19 cellular contexts compared by ENCODE assay signal in the genomic region with DNA sequence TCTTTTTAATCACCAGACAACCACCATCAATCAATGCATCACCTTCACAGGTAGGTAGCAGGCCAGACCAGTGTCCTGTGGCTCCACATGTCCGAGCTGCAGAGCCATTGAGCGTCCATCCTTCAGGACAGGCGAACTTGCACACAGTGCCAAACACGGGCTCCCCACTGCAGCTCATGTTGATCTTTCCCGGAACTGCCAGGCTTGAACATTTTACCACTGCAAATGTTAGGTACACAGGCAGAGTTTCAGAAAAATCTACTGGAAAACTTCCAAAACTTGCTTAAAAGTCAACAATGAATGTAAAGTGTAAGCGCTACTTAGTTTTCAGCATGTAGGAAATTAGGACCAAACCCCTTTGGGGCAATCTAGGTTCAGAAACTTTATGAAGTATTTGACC. TPM values are rescaled to one million over a fixed set of nuclear protein-coding genes. Genes with fewer than 3 reads are reported as not detected.
DNase-seq lines count a peak whose midpoint lies in the region; ATAC-seq, FAIRE-seq and TF ChIP-seq lines count a peak whose summit lies in the region.
"Had no signal": no experiment of that assay in that cellular context is flagged by ENCODE, and none has a peak within 500 bp of the region (broad histone marks: within the 10 kb centered on the region; RNA-seq: fewer than 3 reads in every experiment).

No MANE protein-coding gene starts in this region.

- H3K79me1 ChIP-seq in neuronal stem cell (ENCODE audit: low read depth, low read length): no peaks in the 10 kb centered on the region

- no peak overlapping the region for H2BK15ac ChIP-seq in neuronal stem cell (ENCODE audit: low read length)

- POLR2A ChIA-PET in HepG2 (lab: Yijun Ruan, JAX): no interaction called here

- no peak for TF ChIP-seq POLR2A in HepG2 (IDR thresholded peaks at IDR 0.05; ENCODE audit: insufficient read depth in 1 of 2, low read depth in 2 of 2, low read length in 2 of 2)

- no peaks in the 10 kb centered on the region for H3K36me3 Mint-ChIP-seq in stimulated activated effector memory CD8-positive, alpha-beta T cell treated with anti-CD3 and anti-CD28 coated beads, Interleukin-12 subunit alpha, Interleukin-12 subunit beta, amount 100 ng/mL, for 72 hours

- H3K4ac ChIP-seq in neuronal stem cell (ENCODE audit: low read length): no peak overlapping the region

- in situ Hi-C loops in HepG2 (cut with HindIII; ENCODE audit: extremely low pct_ligation_motif_present, low pct_unique_long_range_greater_than_20kb): no loop called here

- no peak overlapping the region for H3K4me3 Mint-ChIP-seq in stimulated activated effector memory CD8-positive, alpha-beta T cell treated with anti-CD3 and anti-CD28 coated beads, Interleukin-12 subunit alpha, Interleukin-12 subunit beta, amount 100 ng/mL, for 72 hours
- H3K4me3 Mint-ChIP-seq: CD4-positive, alpha-beta T cell; H9 had no signal

- no peak overlapping the region for H4K8ac ChIP-seq in neuronal stem cell (ENCODE audit: low read depth, low read length)

- no peak overlapping the region for H2BK12ac ChIP-seq in neuronal stem cell (ENCODE audit: low read length)

- H3K4me1 ChIP-seq in colonic mucosa: no peaks in the 10 kb centered on the region
- peaks cover 25% of the 10 kb centered on the region for H3K4me1 ChIP-seq in HepG2 (ENCODE audit: insufficient read depth, low read length)
- H3K4me1 ChIP-seq in mucosa of descending colon (ENCODE audit: low read depth): peaks cover 9% of the 10 kb centered on the region
- no peaks in the 10 kb centered on the region for H3K4me1 ChIP-seq in neuronal stem cell (ENCODE audit: control insufficient read depth in 2 of 2, insufficient read depth in 1 of 2, low read depth in 1 of 2, low read length in 2 of 2)
- H3K4me1 ChIP-seq: BLaER1 treated with 17β-estradiol and CSF1 and Interleukin-3, amounts not matched to agents 10 nM and 100 nM had no signal

- TF ChIP-seq RAD21 in HepG2 (CRISPR knock-in tag; IDR thresholded peaks at IDR 0.05): no peak

- H4K91ac ChIP-seq in neuronal stem cell (ENCODE audit: low read depth, low read length, poor library complexity): no peak overlapping the region

- H3K9me3 ChIP-seq in colonic mucosa: no peaks in the 10 kb centered on the region
- H3K9me3 ChIP-seq in HepG2 (ENCODE audit: low read length): no peaks in the 10 kb centered on the region
- H3K9me3 ChIP-seq in mucosa of descending colon: no peaks in the 10 kb centered on the region
- H3K9me3 ChIP-seq in neuronal stem cell (replicated peaks in 1 of 2; ENCODE audit: control insufficient read depth in 2 of 2, insufficient read depth in 1 of 2, low read depth in 1 of 2, low read length in 2 of 2): no peaks in the 10 kb centered on the region
- H3K9me3 ChIP-seq: BLaER1 treated with 17β-estradiol and CSF1 and Interleukin-3, amounts not matched to agents 10 nM and 100 nM had no signal

- no peak overlapping the region for H2AK5ac ChIP-seq in neuronal stem cell (ENCODE audit: low read depth, low read length)

- no peak overlapping the region for H2BK5ac ChIP-seq in neuronal stem cell (ENCODE audit: low read length)

- H3K27me3 ChIP-seq in colonic mucosa (no peaks in the 10 kb centered on the region), HepG2 (ENCODE audit: control insufficient read depth in 1 of 2, insufficient read depth in 2 of 2, low read length in 2 of 2) (no peaks in the 10 kb centered on the region), neuronal stem cell (ENCODE audit: control insufficient read depth in 3 of 3, insufficient read depth in 3 of 3, low read depth in 1 of 3, low read length in 3 of 3) (peaks cover 0 to 4% (median 0%) of the 10 kb centered on the region in 3 experiments)
- H3K27me3 ChIP-seq: BLaER1 treated with 17β-estradiol and CSF1 and Interleukin-3, amounts not matched to agents 10 nM and 100 nM had no signal

- no peak for FAIRE-seq in HepG2 (lab: Jason Lieb, UNC)
- FAIRE-seq: GM12878, GM18507 had no signal

- TF ChIP-seq EP300 in HepG2 (IDR thresholded peaks at IDR 0.05; ENCODE audit: low read depth in 2 of 2, low read length in 2 of 2) (no peak), HepG2 (CRISPR knock-in tag; IDR thresholded peaks at IDR 0.05; ENCODE audit: borderline replicate concordance) (no peak)

- DNase-seq in colonic mucosa: peak; percentile 41
- peak; percentile 13 for DNase-seq in HepG2 (ENCODE audit: low spot score)
- peak; percentile 39 to 55 (median 40) for DNase-seq in mucosa of descending colon
- no peak for DNase-seq in middle frontal gyrus (ENCODE audit: extremely low spot score, low spot score)
- DNase-seq in neuronal stem cell (ENCODE audit: low spot score): no peak
- no peak for DNase-seq in stimulated activated effector memory CD8-positive, alpha-beta T cell treated with anti-CD3 and anti-CD28 coated beads, Interleukin-12 subunit alpha, Interleukin-12 subunit beta, amount 100 ng/mL, for 72 hours (ENCODE audit: low spot score in 2 of 2)
- no peak for DNase-seq in retina
- DNase-seq: 8988T; Calu3; CD4-positive, alpha-beta T cell; DMS79; GOT3; H9 had no signal

- H3K4me2 ChIP-seq in HepG2 (ENCODE audit: low read depth, low read length): peak overlapping the region; percentile 62
- H3K4me2 ChIP-seq in neuronal stem cell (ENCODE audit: insufficient read depth, low read length, poor library complexity, severe bottlenecking): no peak overlapping the region
- H3K4me2 ChIP-seq: BLaER1 treated with 17β-estradiol and CSF1 and Interleukin-3, amounts not matched to agents 10 nM and 100 nM had no signal

- H3K4me3 ChIP-seq in colonic mucosa (no peak overlapping the region), HepG2 (replicated peaks in 1 of 3; ENCODE audit: insufficient read depth in 1 of 3, low read depth in 2 of 3, low read length in 3 of 3) (no peak overlapping the region), mucosa of descending colon (no peak overlapping the region), neuronal stem cell (ENCODE audit: low read length in 2 of 2) (no peak overlapping the region)
- H3K4me3 ChIP-seq: BLaER1 treated with 17β-estradiol and CSF1 and Interleukin-3, amounts not matched to agents 10 nM and 100 nM; GM12878 had no signal

- no peak overlapping the region for H3K27ac Mint-ChIP-seq in stimulated activated effector memory CD8-positive, alpha-beta T cell treated with anti-CD3 and anti-CD28 coated beads, Interleukin-12 subunit alpha, Interleukin-12 subunit beta, amount 100 ng/mL, for 72 hours
- H3K27ac Mint-ChIP-seq: CD4-positive, alpha-beta T cell; H9 had no signal

- no peaks in the 10 kb centered on the region for H4K20me1 ChIP-seq in HepG2 (ENCODE audit: insufficient read depth, low read length)
- H4K20me1 ChIP-seq: BLaER1 treated with 17β-estradiol and CSF1 and Interleukin-3, amounts not matched to agents 10 nM and 100 nM had no signal

- H3K36me3 ChIP-seq in colonic mucosa: no peaks in the 10 kb centered on the region
- H3K36me3 ChIP-seq in HepG2 (replicated peaks in 1 of 2; ENCODE audit: control insufficient read depth in 1 of 2, insufficient read depth in 2 of 2, low read length in 2 of 2): no peaks in the 10 kb centered on the region
- H3K36me3 ChIP-seq in mucosa of descending colon (ENCODE audit: low read depth): no peaks in the 10 kb centered on the region
- no peaks in the 10 kb centered on the region for H3K36me3 ChIP-seq in neuronal stem cell (replicated peaks in 1 of 2; ENCODE audit: control insufficient read depth in 2 of 2, insufficient read depth in 2 of 2, low read length in 2 of 2)
- H3K36me3 ChIP-seq: BLaER1 treated with 17β-estradiol and CSF1 and Interleukin-3, amounts not matched to agents 10 nM and 100 nM had no signal

- TF ChIP-seq CTCF in C4-2B (conservative IDR thresholded peaks at IDR 0.05) (no peak), colonic mucosa (IDR thresholded peaks at IDR 0.05) (no peak), HepG2 (CRISPR knock-in tag; IDR thresholded peaks at IDR 0.05) (no peak), mucosa of descending colon (IDR thresholded peaks at IDR 0.05) (no peak)

- peak overlapping the region; percentile 24; the same call in 1 of the 2 replicates for H3K27ac ChIP-seq in C4-2B
- H3K27ac ChIP-seq in colonic mucosa: no peak overlapping the region
- no peak overlapping the region for H3K27ac ChIP-seq in HepG2 (ENCODE audit: extremely low read length, insufficient read depth, low read length)
- H3K27ac ChIP-seq in neuronal stem cell (replicated peaks; ENCODE audit: low read length): no peak overlapping the region
- H3K27ac ChIP-seq: BLaER1 treated with 17β-estradiol and CSF1 and Interleukin-3, amounts not matched to agents 10 nM and 100 nM had no signal

- no peaks in the 10 kb centered on the region for H3K9me3 Mint-ChIP-seq in stimulated activated effector memory CD8-positive, alpha-beta T cell treated with anti-CD3 and anti-CD28 coated beads, Interleukin-12 subunit alpha, Interleukin-12 subunit beta, amount 100 ng/mL, for 72 hours
- H3K9me3 Mint-ChIP-seq: CD4-positive, alpha-beta T cell; H9 had no signal

- H3K23ac ChIP-seq in neuronal stem cell (ENCODE audit: low read depth, low read length, poor library complexity): no peak overlapping the region

- no peaks in the 10 kb centered on the region for H3K79me2 ChIP-seq in HepG2 (ENCODE audit: insufficient read depth, low read length)

- H3K9ac ChIP-seq in colonic mucosa (ENCODE audit: low read depth in 2 of 2, low read length in 2 of 2) (peak overlapping the region in 1 of 2 donors; percentile 13), HepG2 (ENCODE audit: insufficient read depth, low read depth, low read length) (no peak overlapping the region), neuronal stem cell (ENCODE audit: low read depth, low read length, poor library complexity) (no peak overlapping the region)
- H3K9ac ChIP-seq: BLaER1 treated with 17β-estradiol and CSF1 and Interleukin-3, amounts not matched to agents 10 nM and 100 nM had no signal

- WGBS in HepG2 (ENCODE audit: low lambda C conversion rate): 4% methylated on average over 6 of the region's 6 CpGs
- WGBS in neuronal stem cell (ENCODE audit: extremely low coverage in 2 of 2, insufficient read length in 2 of 2, insufficient replicate concordance in 1 of 2), 2 donors: no CpG with 5 or more reads among the region's 6 CpGs

- CTCF ChIA-PET in HepG2 (lab: Yijun Ruan, JAX; ENCODE audit: low intra/inter-chr PET ratio, low total read pairs): no interaction called here

- H3K4me1 Mint-ChIP-seq in stimulated activated effector memory CD8-positive, alpha-beta T cell treated with anti-CD3 and anti-CD28 coated beads, Interleukin-12 subunit alpha, Interleukin-12 subunit beta, amount 100 ng/mL, for 72 hours: no peaks in the 10 kb centered on the region
- H3K4me1 Mint-ChIP-seq: H9 had no signal

- BruUV-seq in HepG2 (replicated peaks; lab: Mats Ljungman, UMichigan): no TSS peak

- H3K18ac ChIP-seq in neuronal stem cell (ENCODE audit: low read length): no peak overlapping the region

- ATAC-seq in HepG2 (peak; percentile 41; the same call in 2 of the 3 replicates), mucosa of descending colon (peak; percentile 78)
- ATAC-seq in stimulated activated effector memory CD8-positive, alpha-beta T cell treated with anti-CD3 and anti-CD28 coated beads, Interleukin-12 subunit alpha, Interleukin-12 subunit beta, amount 100 ng/mL, for 72 hours: no peak
- ATAC-seq: GM12878 had no signal

- intact Hi-C loops in colonic mucosa (cut with DNase I) (no loop called here), HepG2 (cut with micrococcal nuclease; ENCODE audit: unreplicated experiment) (no loop called here), mucosa of descending colon (cut with DNase I, micrococcal nuclease) (no loop called here)

- no peak overlapping the region for H3K14ac ChIP-seq in neuronal stem cell (ENCODE audit: low read length)

- H2BK120ac ChIP-seq in neuronal stem cell (ENCODE audit: low read depth, low read length): no peak overlapping the region

- H2AFZ ChIP-seq in HepG2 (ENCODE audit: low read length) (no peak overlapping the region), neuronal stem cell (ENCODE audit: low read length) (no peak overlapping the region)

RNA-seq across cellular contexts. Expression of gene SELE, which starts 6.6 kb away (rescaled TPM):
- total RNA-seq in colonic mucosa (1 to 10 TPM in 1 of 2 donors, under 1 TPM in 1; 0.20 to 4.0 TPM), HepG2 (2016; rRNA removed; fragmentation: Illumina TruSeq; extraction: Trizol) (0.04 TPM in 1 of 2 replicates, not detected in the other), mucosa of descending colon (under 1 TPM; 0.35 to 0.67 (median 0.63) TPM)
- not detected in 2 replicates for total RNA-seq in HepG2 (2016; cell fraction: cytosol; rRNA removed; fragmentation: Illumina TruSeq; extraction: Trizol; ENCODE audit: low read depth)
- 0.04 TPM in 1 of 2 replicates, not detected in the other for total RNA-seq in HepG2 (2016; cell fraction: insoluble cytoplasmic fraction; rRNA removed; fragmentation: Illumina TruSeq; extraction: Trizol)
- total RNA-seq in HepG2 (2016; cell fraction: membrane; rRNA removed; fragmentation: Illumina TruSeq; extraction: Trizol): not detected in 2 replicates
- total RNA-seq in HepG2 (2016; cell fraction: nucleus; rRNA removed; fragmentation: Illumina TruSeq; extraction: Trizol): not detected in 2 replicates
- polyA plus RNA-seq in HepG2 (2011; rRNA removed): 0.08 and 0.09 TPM in 2 replicates
- 0.04 and 0.05 TPM in 2 replicates for polyA plus RNA-seq in HepG2 (2011; cell fraction: cytosol; rRNA removed)
- polyA plus RNA-seq in HepG2 (2011; cell fraction: nucleus; rRNA removed): 0.05 TPM in 1 of 2 replicates, not detected in the other
- 0.05 TPM in 1 of 2 replicates, not detected in the other for polyA plus RNA-seq in HepG2 (2012)
- not detected in 2 replicates for polyA plus RNA-seq in HepG2 (2016; cell fraction: cytosol; fragmentation: Illumina TruSeq; extraction: Trizol; ENCODE audit: low read depth)
- polyA plus RNA-seq in HepG2 (2016; cell fraction: insoluble cytoplasmic fraction; fragmentation: Illumina TruSeq; extraction: Trizol; ENCODE audit: low read depth): 0.07 TPM in 1 of 2 replicates, not detected in the other
- polyA plus RNA-seq in HepG2 (2016; cell fraction: membrane; fragmentation: Illumina TruSeq; extraction: Trizol; ENCODE audit: low read depth): not detected in 2 replicates
- not detected in 2 replicates for polyA plus RNA-seq in HepG2 (2016; cell fraction: nucleus; fragmentation: Illumina TruSeq; extraction: Trizol; ENCODE audit: insufficient read depth, low read depth)
- polyA minus RNA-seq in HepG2 (2011; rRNA and poly(A)+ RNA removed; ENCODE audit: low replicate concordance): 0.12 TPM in 1 of 2 replicates, not detected in the other
- not detected in 2 replicates for polyA minus RNA-seq in HepG2 (2011; cell fraction: cytosol; rRNA and poly(A)+ RNA removed)
- polyA minus RNA-seq in HepG2 (2011; cell fraction: nucleus; rRNA and poly(A)+ RNA removed): 0.12 TPM in 1 of 2 replicates, not detected in the other
- 0.01 TPM for polyA plus RNA-seq in neuronal stem cell (2013, experiment 1 of 2)
- 0.03 TPM for polyA plus RNA-seq in neuronal stem cell (2013, experiment 2 of 2)
- total RNA-seq: Calu3; CD4-positive, alpha-beta T cell; G401; GM12878; H9; HT1080 had no signal
- polyA plus RNA-seq: GM12878 had no signal

RNA-seq across cellular contexts. Expression of gene SELL, which starts 15.9 kb away (rescaled TPM):
- total RNA-seq in colonic mucosa: 1 to 10 TPM; 1.5 to 2.2 TPM
- total RNA-seq in HepG2 (2016; rRNA removed; fragmentation: Illumina TruSeq; extraction: Trizol): 0.13 and 0.32 TPM in 2 replicates
- not detected in 2 replicates for total RNA-seq in HepG2 (2016; cell fraction: cytosol; rRNA removed; fragmentation: Illumina TruSeq; extraction: Trizol; ENCODE audit: low read depth)
- 0.13 and 0.27 TPM in 2 replicates for total RNA-seq in HepG2 (2016; cell fraction: insoluble cytoplasmic fraction; rRNA removed; fragmentation: Illumina TruSeq; extraction: Trizol)
- 0.17 TPM in 1 of 2 replicates, not detected in the other for total RNA-seq in HepG2 (2016; cell fraction: membrane; rRNA removed; fragmentation: Illumina TruSeq; extraction: Trizol)
- 0.71 TPM in 1 of 2 replicates, not detected in the other for total RNA-seq in HepG2 (2016; cell fraction: nucleus; rRNA removed; fragmentation: Illumina TruSeq; extraction: Trizol)
- 0.03 and 0.18 TPM in 2 replicates for polyA plus RNA-seq in HepG2 (2011; rRNA removed)
- polyA plus RNA-seq in HepG2 (2011; cell fraction: cytosol; rRNA removed): 0.04 and 0.11 TPM in 2 replicates
- not detected in 2 replicates for polyA plus RNA-seq in HepG2 (2011; cell fraction: nucleus; rRNA removed)
- polyA plus RNA-seq in HepG2 (2012): not detected in 2 replicates
- not detected in 2 replicates for polyA plus RNA-seq in HepG2 (2016; cell fraction: cytosol; fragmentation: Illumina TruSeq; extraction: Trizol; ENCODE audit: low read depth)
- polyA plus RNA-seq in HepG2 (2016; cell fraction: insoluble cytoplasmic fraction; fragmentation: Illumina TruSeq; extraction: Trizol; ENCODE audit: low read depth): 0.24 TPM in 1 of 2 replicates, not detected in the other
- 0.12 TPM in 1 of 2 replicates, not detected in the other for polyA plus RNA-seq in HepG2 (2016; cell fraction: membrane; fragmentation: Illumina TruSeq; extraction: Trizol; ENCODE audit: low read depth)
- not detected in 2 replicates for polyA plus RNA-seq in HepG2 (2016; cell fraction: nucleus; fragmentation: Illumina TruSeq; extraction: Trizol; ENCODE audit: insufficient read depth, low read depth)
- not detected in 2 replicates for polyA minus RNA-seq in HepG2 (2011; rRNA and poly(A)+ RNA removed; ENCODE audit: low replicate concordance)
- polyA minus RNA-seq in HepG2 (2011; cell fraction: cytosol; rRNA and poly(A)+ RNA removed): not detected in 2 replicates
- not detected in 2 replicates for polyA minus RNA-seq in HepG2 (2011; cell fraction: nucleus; rRNA and poly(A)+ RNA removed)
- 1 to 10 TPM in 1 of 3 donors, under 1 TPM in 2; 0.78 to 2.5 (median 0.92) TPM for total RNA-seq in mucosa of descending colon
- polyA plus RNA-seq in neuronal stem cell (2013, experiment 1 of 2): not detected
- polyA plus RNA-seq in neuronal stem cell (2013, experiment 2 of 2): not detected
- total RNA-seq: G401, H9, HT1080 had no signal

Comparison
In these comparisons a context has a peak if more than half of its experiments do, and no peak if none do; other contexts are left out.
1. DNase-seq: peak in colonic mucosa (single experiment), HepG2 (single experiment) and mucosa of descending colon (3 of 3); none in middle frontal gyrus (single experiment), neuronal stem cell (single experiment), stimulated activated effector memory CD8-positive, alpha-beta T cell treated with anti-CD3 and anti-CD28 coated beads, Interleukin-12 subunit alpha, Interleukin-12 subunit beta, amount 100 ng/mL, for 72 hours (0 of 2) and retina (single experiment).